Comparison of ENCODE assay signal across 22 cellular contexts in genomic region chr6:111835807-111836206, GRCh38. TPM values are rescaled to one million over a fixed set of nuclear protein-coding genes. Genes with fewer than 3 reads are reported as not detected.
DNase-seq lines count a peak whose midpoint lies in the region; ATAC-seq and TF ChIP-seq lines count a peak whose summit lies in the region.
"Had no signal": no experiment of that assay in that cellular context is flagged by ENCODE, and none has a peak within 500 bp of the region (broad histone marks: within the 10 kb centered on the region; RNA-seq: fewer than 3 reads in every experiment).

No MANE protein-coding gene starts in this region.

- H3K4me3 Mint-ChIP-seq in activated CD8-positive, alpha-beta memory T cell treated with anti-CD3 and anti-CD28 coated beads, Interleukin-2, amount 10 ng/mL, durations not matched to agents 7 days and 5 days: no peak overlapping the region
- peak overlapping the region; percentile 25 to 50 for H3K4me3 Mint-ChIP-seq in effector memory CD8-positive, alpha-beta T cell
- H3K4me3 Mint-ChIP-seq in progenitor cell of endocrine pancreas (ENCODE audit: low read depth): no peak overlapping the region

- no peaks in the 10 kb centered on the region for H3K27me3 Mint-ChIP-seq in activated CD8-positive, alpha-beta memory T cell treated with anti-CD3 and anti-CD28 coated beads, Interleukin-2, amount 10 ng/mL, durations not matched to agents 7 days and 5 days
- no peaks in the 10 kb centered on the region for H3K27me3 Mint-ChIP-seq in effector memory CD8-positive, alpha-beta T cell
- no peaks in the 10 kb centered on the region for H3K27me3 Mint-ChIP-seq in progenitor cell of endocrine pancreas

- CTCF ChIA-PET in activated CD8-positive, alpha-beta memory T cell treated with anti-CD3 and anti-CD28 coated beads, Interleukin-2, amount 10 ng/mL, durations not matched to agents 7 days and 5 days (lab: Charles Lee): interaction anchor here (1.2 kb wide), 1 partner anchor 8 kb away, joined by 3 read pairs; no protein-coding TSS in a partner anchor

- H3K27ac Mint-ChIP-seq in activated CD8-positive, alpha-beta memory T cell treated with anti-CD3 and anti-CD28 coated beads, Interleukin-2, amount 10 ng/mL, durations not matched to agents 7 days and 5 days: peak overlapping the region; percentile 34
- peak overlapping the region in 1 of 2 donors; percentile 86 for H3K27ac Mint-ChIP-seq in effector memory CD8-positive, alpha-beta T cell
- H3K27ac Mint-ChIP-seq in progenitor cell of endocrine pancreas: peak overlapping the region; percentile 94

- H3K4me1 ChIP-seq in HUES6 (ENCODE audit: control insufficient read depth, insufficient read depth, low read length) (peaks cover 6% of the 10 kb centered on the region), tibial artery (peaks cover 0 to 9% (median 0%) of the 10 kb centered on the region in 4 donors)

- TF ChIP-seq CTCF in progenitor cell of endocrine pancreas (IDR thresholded peaks at IDR 0.05; ENCODE audit: unreplicated experiment) (no peak), tibial artery (IDR thresholded peaks at IDR 0.05) (no peak)

- ATAC-seq in activated CD8-positive, alpha-beta memory T cell treated with anti-CD3 and anti-CD28 coated beads, Interleukin-2, amount 10 ng/mL, durations not matched to agents 7 days and 5 days: no peak
- no peak for ATAC-seq in effector memory CD8-positive, alpha-beta T cell (replicated peaks)
- no peak for ATAC-seq in HG02588 (IDR thresholded peaks at IDR 0.05; ENCODE audit: unreplicated experiment)
- ATAC-seq: GM12878 had no signal

- H3K9me3 ChIP-seq in HUES6 (ENCODE audit: control insufficient read depth, insufficient read depth, low read depth, low read length): no peaks in the 10 kb centered on the region
- no peaks in the 10 kb centered on the region for H3K9me3 ChIP-seq in tibial artery
- H3K9me3 ChIP-seq: Peyer's patch, SJSA1 had no signal

- H3K4me3 ChIP-seq in HUES6 (ENCODE audit: low read depth, low read length): no peak overlapping the region
- no peak overlapping the region for H3K4me3 ChIP-seq in tibial artery
- H3K4me3 ChIP-seq: BLaER1 treated with 17β-estradiol and CSF1 and Interleukin-3, amounts not matched to agents 10 nM and 100 nM; GM12878; Peyer's patch; SJSA1; smooth muscle cell had no signal

- DNase-seq in activated CD8-positive, alpha-beta memory T cell treated with anti-CD3 and anti-CD28 coated beads, Interleukin-2, amount 10 ng/mL, durations not matched to agents 7 days and 5 days: no peak
- no peak for DNase-seq in activated CD8-positive, alpha-beta memory T cell treated with anti-CD3 and anti-CD28 coated beads for 24 hours
- DNase-seq in effector memory CD8-positive, alpha-beta T cell: no peak
- DNase-seq in progenitor cell of endocrine pancreas (ENCODE audit: low spot score, unreplicated experiment) (no peak), tibial artery (no peak), NCI-H1417 treated with DMSO at 0.1 percent for 48 hours (lab: John Stamatoyannopoulos, UW) (no peak)
- DNase-seq: DMS153; foreskin melanocyte; KG1; mesendoderm; NCI-H1048; NCI-H2081; NCI-H446 treated with DMSO at 0.1 percent for 48 hours; NK-92 treated with Interleukin-12 subunit alpha and Interleukin-12 subunit beta, amount 100 ng/mL, for 24 hours; Peyer's patch; stimulated activated CD4-positive, alpha-beta T cell treated with anti-CD3 and anti-CD28 coated beads, Interleukin-4, amount 100 ng/mL, for 1 hour had no signal

- H3K36me3 Mint-ChIP-seq in activated CD8-positive, alpha-beta memory T cell treated with anti-CD3 and anti-CD28 coated beads, Interleukin-2, amount 10 ng/mL, durations not matched to agents 7 days and 5 days: peaks cover 33% of the 10 kb centered on the region
- peaks cover 54% of the 10 kb centered on the region for H3K36me3 Mint-ChIP-seq in effector memory CD8-positive, alpha-beta T cell (ENCODE audit: insufficient read depth)
- peaks cover 26% of the 10 kb centered on the region for H3K36me3 Mint-ChIP-seq in progenitor cell of endocrine pancreas (ENCODE audit: insufficient read depth)

- intact Hi-C loops in tibial artery (cut with DNase I; ENCODE audit: low total_unique reads): no loop called here

- H3K9ac ChIP-seq in HUES6 (ENCODE audit: low read length): no peak overlapping the region
- H3K9ac ChIP-seq: BLaER1 treated with 17β-estradiol and CSF1 and Interleukin-3, amounts not matched to agents 10 nM and 100 nM had no signal

- H3K27ac ChIP-seq in HUES6 (ENCODE audit: low read depth, low read length) (peak overlapping the region; percentile 29; the same call in 1 of the 2 replicates), tibial artery (no peak overlapping the region)
- H3K27ac ChIP-seq: BLaER1 treated with 17β-estradiol and CSF1 and Interleukin-3, amounts not matched to agents 10 nM and 100 nM; Peyer's patch; SJSA1 had no signal

- H3K27me3 ChIP-seq in HUES6 (ENCODE audit: control insufficient read depth, insufficient read depth, low read length): no peaks in the 10 kb centered on the region
- H3K27me3 ChIP-seq in tibial artery: no peaks in the 10 kb centered on the region
- H3K27me3 ChIP-seq: BLaER1 treated with 17β-estradiol and CSF1 and Interleukin-3, amounts not matched to agents 10 nM and 100 nM; Peyer's patch; SJSA1 had no signal

- H3K4me1 Mint-ChIP-seq in activated CD8-positive, alpha-beta memory T cell treated with anti-CD3 and anti-CD28 coated beads, Interleukin-2, amount 10 ng/mL, durations not matched to agents 7 days and 5 days: peaks cover 81% of the 10 kb centered on the region
- peaks cover 45 to 65% of the 10 kb centered on the region in 2 donors for H3K4me1 Mint-ChIP-seq in effector memory CD8-positive, alpha-beta T cell (ENCODE audit: low read depth in 2 of 2)
- peaks cover 21% of the 10 kb centered on the region for H3K4me1 Mint-ChIP-seq in progenitor cell of endocrine pancreas (ENCODE audit: low read depth)

- H3K9me3 Mint-ChIP-seq in activated CD8-positive, alpha-beta memory T cell treated with anti-CD3 and anti-CD28 coated beads, Interleukin-2, amount 10 ng/mL, durations not matched to agents 7 days and 5 days (ENCODE audit: low read depth): no peaks in the 10 kb centered on the region
- no peaks in the 10 kb centered on the region for H3K9me3 Mint-ChIP-seq in effector memory CD8-positive, alpha-beta T cell
- H3K9me3 Mint-ChIP-seq in progenitor cell of endocrine pancreas (ENCODE audit: low read depth): no peaks in the 10 kb centered on the region

- H3K36me3 ChIP-seq in HUES6 (ENCODE audit: control insufficient read depth, insufficient read depth, low read length) (no peaks in the 10 kb centered on the region), tibial artery (no peaks in the 10 kb centered on the region)
- H3K36me3 ChIP-seq: Peyer's patch, SJSA1 had no signal

RNA-seq across cellular contexts. Expression of gene FYN, which starts 37.4 kb away (rescaled TPM):
- total RNA-seq in activated CD8-positive, alpha-beta memory T cell treated with anti-CD3 and anti-CD28 coated beads, Interleukin-2, amount 10 ng/mL, durations not matched to agents 7 days and 5 days: 100 to 1,000 TPM; 266 to 323 TPM
- 159 and 169 TPM in 2 replicates for total RNA-seq in progenitor cell of endocrine pancreas

Comparison
In these comparisons a context has a peak if more than half of its experiments do, and no peak if none do; other contexts are left out.
1. H3K4me3 Mint-ChIP-seq: peak in effector memory CD8-positive, alpha-beta T cell (2 of 2); none in activated CD8-positive, alpha-beta memory T cell treated with anti-CD3 and anti-CD28 coated beads, Interleukin-2, amount 10 ng/mL, durations not matched to agents 7 days and 5 days (single experiment) and progenitor cell of endocrine pancreas (single experiment).